ENCODE assay signal across 10 cellular contexts in the genomic region with DNA sequence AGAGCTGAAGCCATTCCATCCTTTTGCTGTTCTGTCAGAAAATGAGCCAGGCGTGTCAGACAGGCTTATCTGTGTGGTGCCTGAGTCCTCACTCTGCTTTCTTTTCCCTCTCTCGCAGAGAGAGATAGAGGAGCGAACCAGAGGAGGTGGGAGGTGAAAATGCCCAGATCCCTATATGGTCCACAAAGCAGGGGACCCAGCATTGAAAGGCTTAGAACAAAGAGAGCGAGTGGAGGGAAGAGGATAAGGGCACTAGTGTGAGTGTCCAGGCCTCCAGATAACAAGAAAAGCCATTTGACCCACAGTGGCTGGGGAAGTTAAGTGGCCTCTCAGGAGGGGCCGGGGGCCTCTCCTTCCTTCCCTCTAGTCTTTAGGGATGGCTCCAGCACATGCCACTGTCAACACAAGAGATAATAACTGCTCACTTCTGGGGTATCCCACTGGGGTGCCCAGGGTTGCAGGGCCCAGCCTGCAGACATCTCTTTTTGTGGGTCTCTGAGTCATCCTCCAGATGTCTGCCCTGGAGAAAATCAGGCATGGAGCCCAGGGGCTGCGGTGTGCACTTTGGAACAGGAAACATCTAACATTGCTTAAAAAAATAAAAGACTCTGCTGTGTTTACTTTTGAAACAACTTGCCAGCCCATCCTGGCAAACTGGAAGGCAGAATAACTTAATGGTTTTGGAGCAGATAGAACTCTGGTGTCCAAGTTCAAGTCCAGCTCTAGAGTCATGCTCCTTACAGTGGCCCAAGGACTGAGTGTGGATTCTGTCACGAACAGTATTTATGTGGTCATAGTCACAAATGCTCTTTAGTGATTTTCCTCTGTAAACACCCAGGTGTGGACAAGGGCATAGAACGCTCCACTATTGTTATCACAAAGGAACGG.
DNase-seq lines count a peak whose midpoint lies in the region; ATAC-seq and TF ChIP-seq lines count a peak whose summit lies in the region.
"Had no signal": no experiment of that assay in that cellular context is flagged by ENCODE, and none has a peak within 500 bp of the region (broad histone marks: within the 10 kb centered on the region; RNA-seq: fewer than 3 reads in every experiment).

No MANE protein-coding gene starts in this region.

- H3K36me3 ChIP-seq in RWPE2 (ENCODE audit: low read depth) (no peaks in the 10 kb centered on the region), ovary (no peaks in the 10 kb centered on the region)

- TF ChIP-seq CTCF in RWPE2 (IDR thresholded peaks at IDR 0.05; ENCODE audit: poor library complexity, severe bottlenecking) (no peak), fibroblast of the aortic adventitia (IDR thresholded peaks at IDR 0.05; ENCODE audit: insufficient read depth, low read length) (no peak), ovary (IDR thresholded peaks at IDR 0.05) (no peak), GM13977 (IDR thresholded peaks at IDR 0.05; ENCODE audit: extremely low read depth, insufficient read depth, missing control alignments) (no peak)

- H3K4me1 ChIP-seq in RWPE2 (ENCODE audit: insufficient read depth, poor library complexity, severe bottlenecking), result peaks cover 3% of the 10 kb centered on the region
- peaks cover 16% of the 10 kb centered on the region for H3K4me1 ChIP-seq in ovary (ENCODE audit: insufficient read depth)

- 35 to 51% (median 48%) methylated on average over 9 of the region's 9 CpGs for WGBS in ovary, 3 donors

- DNase-seq in Caki2 (ENCODE audit: low read depth) (peak; percentile 77), RWPE2 (ENCODE audit: low spot score) (no peak), fibroblast of the aortic adventitia (ENCODE audit: low read depth) (peak; percentile 95), ovary (peak; percentile 42 to 80 (median 66)), GM13977 (ENCODE audit: low spot score) (no peak), GF-D8 (lab: John Stamatoyannopoulos, UW) (no peak)
- DNase-seq: activated T-cell treated with anti-CD3 and anti-CD28 coated beads for 4 hours had no signal

- in situ Hi-C loops in Caki2 (cut with HindIII; ENCODE audit: low pct_unique_long_range_greater_than_20kb, low sequenced_read_pairs) (no loop called here), GM13977 (cut with MboI; ENCODE audit: low pct_unique_long_range_greater_than_20kb, low sequenced_read_pairs, unreplicated experiment) (loop anchor here (25.0 kb wide), 1 partner anchor 92 kb away; no protein-coding TSS in a partner anchor)

- TF ChIP-seq EP300 in ovary (IDR thresholded peaks at IDR 0.05), result no peak

- H3K27me3 ChIP-seq in RWPE2 (ENCODE audit: insufficient read depth, poor library complexity, severe bottlenecking) (no peaks in the 10 kb centered on the region), ovary (no peaks in the 10 kb centered on the region)

- H3K4me3 ChIP-seq in RWPE2 (ENCODE audit: severe bottlenecking) (no peak overlapping the region), fibroblast of the aortic adventitia (ENCODE audit: low read depth, low read length) (no peak overlapping the region), ovary (no peak overlapping the region)

- TF ChIP-seq POLR2A in ovary (IDR thresholded peaks at IDR 0.05), result no peak

- no peaks in the 10 kb centered on the region for H3K9me3 ChIP-seq in RWPE2 (ENCODE audit: severe bottlenecking)
- no peaks in the 10 kb centered on the region for H3K9me3 ChIP-seq in ovary

- H3K27ac ChIP-seq in RWPE2 (ENCODE audit: poor library complexity, severe bottlenecking) (no peak overlapping the region), ovary (no peak overlapping the region)
- H3K27ac ChIP-seq: HL-60 had no signal

- intact Hi-C loops in ovary (cut with DNase I), result no loop called here

- ATAC-seq in RWPE2 (ENCODE audit: low read depth) (peak; percentile 98), HG02884 (IDR thresholded peaks at IDR 0.05; ENCODE audit: unreplicated experiment) (no peak), GM18502 (IDR thresholded peaks at IDR 0.05; ENCODE audit: poor library complexity, unreplicated experiment) (no peak)

Comparison
In these comparisons a context has a peak if more than half of its experiments do, and no peak if none do; other contexts are left out.
1. DNase-seq: peak in Caki2 (single experiment), fibroblast of the aortic adventitia (single experiment) and ovary (5 of 5); none in RWPE2 (single experiment), GM13977 (single experiment) and GF-D8 (single experiment).